ENCODE assay signal across 11 cellular contexts in the genomic region with DNA sequence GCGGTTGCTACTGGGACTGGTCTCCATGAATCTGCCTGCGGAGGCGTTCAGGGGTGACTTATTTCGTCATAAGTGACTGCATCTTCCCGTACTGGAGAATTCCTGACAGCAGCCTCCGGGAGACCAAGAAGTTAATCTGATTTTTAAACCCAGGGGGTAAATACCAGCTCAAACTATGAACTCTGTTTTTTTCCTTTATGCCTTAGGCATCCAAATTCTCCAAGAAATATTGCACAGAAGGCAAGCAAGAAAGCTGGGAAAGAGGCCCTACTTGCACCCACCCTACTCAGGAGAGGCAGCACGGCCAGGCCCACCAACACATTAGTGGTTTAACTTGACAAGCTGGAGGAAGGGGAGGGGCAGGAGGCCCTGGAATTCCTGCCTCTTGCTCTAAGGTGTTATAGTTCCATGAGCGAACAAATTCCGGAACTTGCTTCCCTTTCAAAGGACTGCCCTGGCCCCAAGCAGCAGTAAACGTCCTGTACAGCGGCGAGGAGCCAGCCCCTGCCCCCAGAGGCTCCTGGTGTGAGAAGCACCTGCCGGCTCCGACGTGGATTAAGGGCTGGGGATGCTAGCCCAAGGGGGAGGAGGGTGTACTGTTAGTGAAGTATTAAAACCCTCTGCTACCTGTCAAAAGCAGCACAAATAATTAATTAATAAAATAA.
"Had no signal": no experiment of that assay in that cellular context is flagged by ENCODE, and none has a peak within 500 bp of the region (broad histone marks: within the 10 kb centered on the region; RNA-seq: fewer than 3 reads in every experiment).

No MANE protein-coding gene starts in this region.

- H3K9me3 Mint-ChIP-seq: activated CD4-positive, alpha-beta memory T cell treated with anti-CD3 and anti-CD28 coated beads for 36 hours; activated naive CD8-positive, alpha-beta T cell treated with anti-CD3 and anti-CD28 coated beads, Interleukin-2, amount 50 U/mL, for 24 hours; central memory CD8-positive, alpha-beta T cell; dendritic cell treated with granulocyte-macrophage colony-stimulating factor and Interleukin-4, amounts not matched to agents 40 ng/mL and 50 ng/mL, for 4 days; effector memory CD8-positive, alpha-beta T cell; memory B cell; neural crest cell had no signal

- H3K4me3 ChIP-seq: SJSA1, suprapubic skin, upper lobe of right lung had no signal

- H3K27me3 ChIP-seq: SJSA1, suprapubic skin, upper lobe of right lung had no signal

- H3K9ac ChIP-seq: parathyroid adenoma had no signal

- H3K27ac ChIP-seq: parathyroid adenoma, SJSA1, suprapubic skin, upper lobe of right lung had no signal

- H3K9me3 ChIP-seq: SJSA1, suprapubic skin, upper lobe of right lung had no signal

- H3K4me1 ChIP-seq: parathyroid adenoma, SJSA1 had no signal

- H3K36me3 Mint-ChIP-seq: memory B cell had no signal

- H3K27ac Mint-ChIP-seq: activated naive CD8-positive, alpha-beta T cell treated with anti-CD3 and anti-CD28 coated beads, Interleukin-2, amount 50 U/mL, for 24 hours; dendritic cell treated with granulocyte-macrophage colony-stimulating factor and Interleukin-4, amounts not matched to agents 40 ng/mL and 50 ng/mL, for 4 days; memory B cell had no signal

- H3K27me3 Mint-ChIP-seq: activated CD4-positive, alpha-beta memory T cell treated with anti-CD3 and anti-CD28 coated beads for 36 hours; activated naive CD8-positive, alpha-beta T cell treated with anti-CD3 and anti-CD28 coated beads, Interleukin-2, amount 50 U/mL, for 24 hours; central memory CD8-positive, alpha-beta T cell; effector memory CD8-positive, alpha-beta T cell had no signal

- H3K79me2 ChIP-seq: parathyroid adenoma had no signal

- H3K4me3 Mint-ChIP-seq: activated CD4-positive, alpha-beta memory T cell treated with anti-CD3 and anti-CD28 coated beads for 36 hours; activated naive CD8-positive, alpha-beta T cell treated with anti-CD3 and anti-CD28 coated beads, Interleukin-2, amount 50 U/mL, for 24 hours; central memory CD8-positive, alpha-beta T cell; dendritic cell treated with granulocyte-macrophage colony-stimulating factor and Interleukin-4, amounts not matched to agents 40 ng/mL and 50 ng/mL, for 4 days; memory B cell; neural crest cell had no signal
